ENCODE assay signal across 8 cellular contexts in genomic region chr6:30717129-30717844, GRCh38. TPM values are rescaled to one million over a fixed set of nuclear protein-coding genes. Genes with fewer than 3 reads are reported as not detected.
DNase-seq lines count a peak whose midpoint lies in the region; ATAC-seq, FAIRE-seq and TF ChIP-seq lines count a peak whose summit lies in the region.

Gene MDC1 (minus strand): TSS chr6:30717281. CDS start chr6:30715175, 2,106 bp downstream.

- H3K27me3 Mint-ChIP-seq in Caco-2 (ENCODE audit: insufficient read depth, unreplicated experiment) (no peaks in the 10 kb centered on the region), memory B cell (no peaks in the 10 kb centered on the region)
- no peaks in the 10 kb centered on the region for H3K27me3 Mint-ChIP-seq in effector memory CD8-positive, alpha-beta T cell

- peaks cover 11% of the 10 kb centered on the region; the same call in 1 of the 2 replicates for H3K4me1 ChIP-seq in Caco-2

- ATAC-seq in GM21367 (IDR thresholded peaks at IDR 0.05; ENCODE audit: unreplicated experiment) (peak; percentile 54), memory B cell (ENCODE audit: low read depth) (peak; percentile 71)
- ATAC-seq in effector memory CD8-positive, alpha-beta T cell (replicated peaks) = peak; percentile 73

- H3K27me3 ChIP-seq in Caco-2 (replicated peaks; ENCODE audit: control insufficient read depth, insufficient read depth, low read length) = no peaks in the 10 kb centered on the region

- CTCF ChIA-PET in Caco-2 (lab: Charles Lee) = interaction anchor here (0.6 to 1.7 kb wide), 11 partner anchors 11 to 370 kb away, joined by 3 to 17 read pairs (median 3); partner anchors contain the start of genes DHX16 and NRM

- no peaks in the 10 kb centered on the region for H3K9me3 ChIP-seq in Caco-2

- DNase-seq in Caco-2 = peak; percentile 99 to 100
- peak; percentile 97 for DNase-seq in HTR-8/SVneo (ENCODE audit: insufficient read length, low spot score)
- DNase-seq in NOMO-1 treated with dmso at 0.1 percent for 144 hours (lab: John Stamatoyannopoulos, UW; ENCODE audit: unreplicated experiment) = peak; percentile 100
- DNase-seq in activated CD8-positive, alpha-beta memory T cell treated with anti-CD3 and anti-CD28 coated beads for 48 hours (ENCODE audit: low read depth in 2 of 3, low spot score in 2 of 3) = peak; percentile 94 to 98 (median 94)
- DNase-seq in effector memory CD8-positive, alpha-beta T cell = peak; percentile 96 to 98 (median 97)
- peak; percentile 87 to 97 for DNase-seq in memory B cell (ENCODE audit: low spot score in 2 of 2)
- peak; percentile 99 for DNase-seq in stimulated activated CD8-positive, alpha-beta memory T cell treated with anti-CD3 and anti-CD28 coated beads, Interleukin-12 subunit alpha, Interleukin-12 subunit beta, amount 100 ng/mL, for 24 hours (ENCODE audit: extremely low read depth)

- H3K36me3 Mint-ChIP-seq in Caco-2 (ENCODE audit: insufficient read depth, unreplicated experiment) = peaks cover 58% of the 10 kb centered on the region
- H3K36me3 Mint-ChIP-seq in effector memory CD8-positive, alpha-beta T cell (ENCODE audit: insufficient read depth) = peaks cover 43% of the 10 kb centered on the region
- H3K36me3 Mint-ChIP-seq in memory B cell = peaks cover 22% of the 10 kb centered on the region

- H3K4me3 ChIP-seq in Caco-2 (ENCODE audit: low read depth, low read length) = peak within 1 kb of the TSS; percentile 56

- intact Hi-C loops in Caco-2 (cut with micrococcal nuclease; ENCODE audit: unreplicated experiment) = loop anchor here (1.0 to 5.0 kb wide), 6 partner anchors 22 to 505 kb away; partner anchors contain the start of genes DHX16, FLOT1, NRM and TRIM26

- POLR2A ChIA-PET in Caco-2 (lab: Charles Lee) = interaction anchor here (0.6 to 1.3 kb wide), 18 partner anchors 21 to 1091 kb away, joined by 3 to 22 read pairs (median 4); partner anchors contain the start of genes ABCF1, C6orf136, DHX16 and MRPS18B

- H3K4me1 Mint-ChIP-seq in Caco-2 (ENCODE audit: low read depth, unreplicated experiment) (peaks cover 14% of the 10 kb centered on the region), memory B cell (peaks cover 26% of the 10 kb centered on the region)
- H3K4me1 Mint-ChIP-seq in effector memory CD8-positive, alpha-beta T cell (ENCODE audit: low read depth in 2 of 2) = peaks cover 36 to 45% of the 10 kb centered on the region in 2 donors

- TF ChIP-seq CTCF in Caco-2 (IDR thresholded peaks at IDR 0.05; ENCODE audit: insufficient read depth in 1 of 2, low read depth in 1 of 2, low read length in 1 of 2, severe bottlenecking in 1 of 2, unreplicated experiment in 1 of 2) = peak; percentile 17 to 31

- H3K27ac Mint-ChIP-seq in Caco-2 (ENCODE audit: unreplicated experiment) (peak within 1 kb of the TSS; percentile 100), memory B cell (peak within 1 kb of the TSS; percentile 92)
- peak within 1 kb of the TSS; percentile 96 to 98 for H3K27ac Mint-ChIP-seq in effector memory CD8-positive, alpha-beta T cell

- peak within 1 kb of the TSS; percentile 95 for H3K4me3 Mint-ChIP-seq in Caco-2 (ENCODE audit: unreplicated experiment)
- peak within 1 kb of the TSS; percentile 83 to 92 for H3K4me3 Mint-ChIP-seq in effector memory CD8-positive, alpha-beta T cell
- peak within 1 kb of the TSS; percentile 92 for H3K4me3 Mint-ChIP-seq in memory B cell

- H3K36me3 ChIP-seq in Caco-2 (ENCODE audit: control insufficient read depth, insufficient read depth, low read length) = peaks cover 5% of the 10 kb centered on the region; the same call in 1 of the 2 replicates

- peak; percentile 92 for FAIRE-seq in HTR-8/SVneo (lab: Jason Lieb, UNC)

- H3K9me3 Mint-ChIP-seq in Caco-2 (ENCODE audit: unreplicated experiment) = no peaks in the 10 kb centered on the region
- peaks cover 0 to 9% of the 10 kb centered on the region in 2 donors for H3K9me3 Mint-ChIP-seq in effector memory CD8-positive, alpha-beta T cell
- H3K9me3 Mint-ChIP-seq in memory B cell = no peaks in the 10 kb centered on the region

- no TSS peak for BruUV-seq in Caco-2 (replicated peaks; lab: Mats Ljungman, UMichigan)

RNA-seq across cellular contexts. Expression of gene MDC1, which starts in this region (rescaled TPM):
- total RNA-seq in Caco-2 (2022) = 46.6 and 48.6 TPM in 2 replicates

Comparison
In these comparisons a context has a peak if more than half of its experiments do, and no peak if none do; other contexts are left out.
1. Peak in every context shown above with its lines: DNase-seq, ATAC-seq and H3K4me3 ChIP-seq.